ENCODE assay signal across 13 cellular contexts in genomic region chr5:132055808-132056609, GRCh38. TPM values are rescaled to one million over a fixed set of nuclear protein-coding genes. Genes with fewer than 3 reads are reported as not detected.
DNase-seq lines count a peak whose midpoint lies in the region; ATAC-seq and TF ChIP-seq lines count a peak whose summit lies in the region.
"Had no signal": no experiment of that assay in that cellular context is flagged by ENCODE, and none has a peak within 500 bp of the region (broad histone marks: within the 10 kb centered on the region; RNA-seq: fewer than 3 reads in every experiment).

No MANE protein-coding gene starts in this region.

- no peaks in the 10 kb centered on the region for H3K79me2 ChIP-seq in hepatocyte

- TF ChIP-seq POLR2A in suprapubic skin (IDR thresholded peaks at IDR 0.05), result no peak

- H3K4me3 ChIP-seq in suprapubic skin, result no peak overlapping the region
- no peak overlapping the region for H3K4me3 ChIP-seq in hepatocyte
- H3K4me3 ChIP-seq: MG63 had no signal

- TF ChIP-seq CTCF in suprapubic skin (IDR thresholded peaks at IDR 0.05) (no peak), hepatocyte (IDR thresholded peaks at IDR 0.05; ENCODE audit: poor library complexity) (no peak)

- no peaks in the 10 kb centered on the region for H4K20me1 ChIP-seq in hepatocyte (ENCODE audit: insufficient read depth, poor library complexity, severe bottlenecking)

- no peaks in the 10 kb centered on the region for H3K9me2 ChIP-seq in hepatocyte (replicated peaks; ENCODE audit: insufficient read depth)

- intact Hi-C loops in left ventricle myocardium superior (cut with micrococcal nuclease), result no loop called here

- no peaks in the 10 kb centered on the region for H3K4me1 ChIP-seq in suprapubic skin
- no peaks in the 10 kb centered on the region for H3K4me1 ChIP-seq in hepatocyte (ENCODE audit: insufficient read depth)

- TF ChIP-seq EP300 in suprapubic skin (IDR thresholded peaks at IDR 0.05), result no peak

- H3K9me3 Mint-ChIP-seq in activated naive CD8-positive, alpha-beta T cell (ENCODE audit: low read depth), result no peaks in the 10 kb centered on the region
- H3K9me3 Mint-ChIP-seq in activated naive CD8-positive, alpha-beta T cell treated with anti-CD3 and anti-CD28 coated beads for 36 hours, result peaks cover 1% of the 10 kb centered on the region
- H3K9me3 Mint-ChIP-seq in activated CD8-positive, alpha-beta memory T cell treated with anti-CD3 and anti-CD28 coated beads, Interleukin-2, amount 10 ng/mL, durations not matched to agents 7 days and 5 days (ENCODE audit: low read depth), result no peaks in the 10 kb centered on the region
- H3K9me3 Mint-ChIP-seq: neural crest cell had no signal

- DNase-seq in activated naive CD8-positive, alpha-beta T cell treated with anti-CD3 and anti-CD28 coated beads for 36 hours, result no peak
- peak; percentile 77 for DNase-seq in activated CD8-positive, alpha-beta memory T cell treated with anti-CD3 and anti-CD28 coated beads, Interleukin-2, amount 10 ng/mL, durations not matched to agents 7 days and 5 days
- DNase-seq in left ventricle myocardium superior, result peak; percentile 23
- peak; percentile 62 to 72 for DNase-seq in suprapubic skin (ENCODE audit: low spot score in 2 of 2)
- no peak for DNase-seq in islet precursor cell
- DNase-seq in hepatocyte (ENCODE audit: low spot score), result no peak
- DNase-seq: MG63, SHP77 had no signal

- H3K4me1 Mint-ChIP-seq in activated naive CD8-positive, alpha-beta T cell (ENCODE audit: low read depth), result peaks cover 40% of the 10 kb centered on the region
- peaks cover 10% of the 10 kb centered on the region for H3K4me1 Mint-ChIP-seq in activated naive CD8-positive, alpha-beta T cell treated with anti-CD3 and anti-CD28 coated beads for 36 hours
- H3K4me1 Mint-ChIP-seq in activated CD8-positive, alpha-beta memory T cell treated with anti-CD3 and anti-CD28 coated beads, Interleukin-2, amount 10 ng/mL, durations not matched to agents 7 days and 5 days, result peaks cover 64% of the 10 kb centered on the region
- H3K4me1 Mint-ChIP-seq: neural crest cell had no signal

- H3K4me2 ChIP-seq in hepatocyte, result no peak overlapping the region

- H3K9me3 ChIP-seq in suprapubic skin (no peaks in the 10 kb centered on the region), hepatocyte (ENCODE audit: low read depth) (no peaks in the 10 kb centered on the region)
- H3K9me3 ChIP-seq: MG63 had no signal

- CTCF ChIA-PET in activated CD8-positive, alpha-beta memory T cell treated with anti-CD3 and anti-CD28 coated beads, Interleukin-2, amount 10 ng/mL, durations not matched to agents 7 days and 5 days (lab: Charles Lee), result interaction anchor here (0.8 to 3.0 kb wide), 5 partner anchors 9 to 466 kb away, joined by 3 to 11 read pairs (median 4); no protein-coding TSS in a partner anchor

- peak; percentile 76 for ATAC-seq in activated CD8-positive, alpha-beta memory T cell treated with anti-CD3 and anti-CD28 coated beads, Interleukin-2, amount 10 ng/mL, durations not matched to agents 7 days and 5 days
- no peak for ATAC-seq in left ventricle myocardium superior
- ATAC-seq in GM18909 (IDR thresholded peaks at IDR 0.05; ENCODE audit: poor library complexity, unreplicated experiment), result no peak

- H3K4me3 Mint-ChIP-seq in activated naive CD8-positive, alpha-beta T cell, result no peak overlapping the region
- H3K4me3 Mint-ChIP-seq in activated naive CD8-positive, alpha-beta T cell treated with anti-CD3 and anti-CD28 coated beads for 36 hours, result no peak overlapping the region
- H3K4me3 Mint-ChIP-seq in activated CD8-positive, alpha-beta memory T cell treated with anti-CD3 and anti-CD28 coated beads, Interleukin-2, amount 10 ng/mL, durations not matched to agents 7 days and 5 days, result no peak overlapping the region
- H3K4me3 Mint-ChIP-seq: neural crest cell had no signal

- H3K27me3 Mint-ChIP-seq in activated naive CD8-positive, alpha-beta T cell, result no peaks in the 10 kb centered on the region
- no peaks in the 10 kb centered on the region for H3K27me3 Mint-ChIP-seq in activated naive CD8-positive, alpha-beta T cell treated with anti-CD3 and anti-CD28 coated beads for 36 hours
- H3K27me3 Mint-ChIP-seq in activated CD8-positive, alpha-beta memory T cell treated with anti-CD3 and anti-CD28 coated beads, Interleukin-2, amount 10 ng/mL, durations not matched to agents 7 days and 5 days, result peaks cover 10% of the 10 kb centered on the region

- 89% methylated on average over 9 of the region's 12 CpGs for WGBS in suprapubic skin
- WGBS in hepatocyte (ENCODE audit: low lambda C conversion rate, missing lambda C conversion rate), result 82% methylated on average over 12 of the region's 12 CpGs

- H3K27ac ChIP-seq in suprapubic skin (no peak overlapping the region), hepatocyte (no peak overlapping the region)

- no peaks in the 10 kb centered on the region for H3K27me3 ChIP-seq in suprapubic skin
- no peaks in the 10 kb centered on the region for H3K27me3 ChIP-seq in hepatocyte
- H3K27me3 ChIP-seq: MG63 had no signal

- H3K36me3 Mint-ChIP-seq in activated naive CD8-positive, alpha-beta T cell, result no peaks in the 10 kb centered on the region
- H3K36me3 Mint-ChIP-seq in activated naive CD8-positive, alpha-beta T cell treated with anti-CD3 and anti-CD28 coated beads for 36 hours, result no peaks in the 10 kb centered on the region
- no peaks in the 10 kb centered on the region for H3K36me3 Mint-ChIP-seq in activated CD8-positive, alpha-beta memory T cell treated with anti-CD3 and anti-CD28 coated beads, Interleukin-2, amount 10 ng/mL, durations not matched to agents 7 days and 5 days

- H3K36me3 ChIP-seq in suprapubic skin (no peaks in the 10 kb centered on the region), hepatocyte (replicated peaks; ENCODE audit: insufficient read depth, low read depth) (no peaks in the 10 kb centered on the region)
- H3K36me3 ChIP-seq: MG63 had no signal

- H3K27ac Mint-ChIP-seq in activated naive CD8-positive, alpha-beta T cell, result peak overlapping the region; percentile 77
- H3K27ac Mint-ChIP-seq in activated naive CD8-positive, alpha-beta T cell treated with anti-CD3 and anti-CD28 coated beads for 36 hours, result no peak overlapping the region
- H3K27ac Mint-ChIP-seq in activated CD8-positive, alpha-beta memory T cell treated with anti-CD3 and anti-CD28 coated beads, Interleukin-2, amount 10 ng/mL, durations not matched to agents 7 days and 5 days, result peak overlapping the region; percentile 34

- no peak overlapping the region for H2AFZ ChIP-seq in hepatocyte

RNA-seq across cellular contexts. Expression of gene IL3, which starts 4.4 kb away (rescaled TPM):
- total RNA-seq in activated naive CD8-positive, alpha-beta T cell treated with anti-CD3 and anti-CD28 coated beads for 36 hours, result under 1 TPM; 0.20 to 0.49 TPM
- 1 to 10 TPM in 1 of 2 experiments, under 1 TPM in 1; 0.47 to 1.5 TPM for total RNA-seq in activated CD8-positive, alpha-beta memory T cell treated with anti-CD3 and anti-CD28 coated beads, Interleukin-2, amount 10 ng/mL, durations not matched to agents 7 days and 5 days
- total RNA-seq in left ventricle myocardium superior (not detected), suprapubic skin (not detected), hepatocyte (0.37 TPM in 1 of 2 replicates, not detected in the other)
- not detected in 2 replicates for polyA plus RNA-seq in hepatocyte
- total RNA-seq: glomerular endothelial cell, neural crest cell had no signal
- polyA plus RNA-seq: AG04450 had no signal

RNA-seq across cellular contexts. Expression of gene CSF2, which starts 17.6 kb away (rescaled TPM):
- 100 to 1,000 TPM; 103 to 107 TPM for total RNA-seq in activated naive CD8-positive, alpha-beta T cell treated with anti-CD3 and anti-CD28 coated beads for 36 hours
- 100 to 1,000 TPM in 1 of 2 experiments, 1 to 10 TPM in 1; 4.9 to 164 TPM for total RNA-seq in activated CD8-positive, alpha-beta memory T cell treated with anti-CD3 and anti-CD28 coated beads, Interleukin-2, amount 10 ng/mL, durations not matched to agents 7 days and 5 days
- total RNA-seq in left ventricle myocardium superior, result not detected
- not detected for total RNA-seq in suprapubic skin
- 1.0 TPM in 1 of 2 replicates, not detected in the other for total RNA-seq in hepatocyte
- polyA plus RNA-seq in hepatocyte, result not detected in 2 replicates
- total RNA-seq: neural crest cell had no signal
- polyA plus RNA-seq: AG04450 had no signal

RNA-seq across cellular contexts. Expression of gene ACSL6, which starts 44.6 kb away (rescaled TPM):
- 1 to 10 TPM; 4.6 to 5.8 TPM for total RNA-seq in activated naive CD8-positive, alpha-beta T cell treated with anti-CD3 and anti-CD28 coated beads for 36 hours
- total RNA-seq in activated CD8-positive, alpha-beta memory T cell treated with anti-CD3 and anti-CD28 coated beads, Interleukin-2, amount 10 ng/mL, durations not matched to agents 7 days and 5 days, result 10 to 100 TPM in 1 of 2 experiments, 1 to 10 TPM in 1; 7.0 to 10.9 TPM
- total RNA-seq in left ventricle myocardium superior (4.4 TPM), suprapubic skin (under 1 TPM in 3 of 4 donors, not detected in 1; 0.21 to 0.89 (median 0.23) TPM), hepatocyte (1.2 and 2.4 TPM in 2 replicates)
- 0.75 and 1.7 TPM in 2 replicates for polyA plus RNA-seq in hepatocyte
- total RNA-seq: glomerular endothelial cell had no signal
- polyA plus RNA-seq: AG04450 had no signal

Comparison
In these comparisons a context has a peak if more than half of its experiments do, and no peak if none do; other contexts are left out.
1. DNase-seq: peak in activated CD8-positive, alpha-beta memory T cell treated with anti-CD3 and anti-CD28 coated beads, Interleukin-2, amount 10 ng/mL, durations not matched to agents 7 days and 5 days (single experiment), left ventricle myocardium superior (single experiment) and suprapubic skin (2 of 2); none in activated naive CD8-positive, alpha-beta T cell treated with anti-CD3 and anti-CD28 coated beads for 36 hours (single experiment), islet precursor cell (single experiment) and hepatocyte (single experiment).